ENCODE assay signal across 14 cellular contexts in the genomic region with DNA sequence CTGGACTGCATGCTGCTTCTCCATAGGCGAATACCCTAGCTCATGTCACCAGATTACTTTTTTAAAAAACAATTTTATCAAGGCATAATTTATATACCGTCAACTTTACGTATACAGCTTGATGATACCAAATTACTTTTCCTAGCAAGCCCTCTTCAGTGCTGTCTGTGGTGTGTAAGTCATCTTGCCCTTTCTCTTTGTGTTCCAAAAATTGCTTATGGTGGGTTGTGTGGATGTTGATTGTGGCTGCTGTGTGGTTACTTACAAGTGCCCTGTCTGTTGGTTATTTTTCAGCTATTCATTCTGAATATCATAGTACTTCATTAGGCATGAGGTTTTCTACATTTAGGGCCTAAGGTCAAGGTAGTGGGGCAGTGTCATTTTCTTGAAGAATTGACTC. TPM values are rescaled to one million over a fixed set of nuclear protein-coding genes. Genes with fewer than 3 reads are reported as not detected.
DNase-seq lines count a peak whose midpoint lies in the region; ATAC-seq and TF ChIP-seq lines count a peak whose summit lies in the region.
"Had no signal": no experiment of that assay in that cellular context is flagged by ENCODE, and none has a peak within 500 bp of the region (broad histone marks: within the 10 kb centered on the region; RNA-seq: fewer than 3 reads in every experiment).

No MANE protein-coding gene starts in this region.

- peaks cover 90% of the 10 kb centered on the region for H3K79me2 ChIP-seq in ACC112 (ENCODE audit: control insufficient read depth, insufficient read depth, low read length, unreplicated experiment)

- H3K27ac ChIP-seq in ACC112 (ENCODE audit: low read depth, low read length) = peak overlapping the region; percentile 47; the same call in 1 of the 2 replicates
- peak overlapping the region; percentile 44 for H3K27ac ChIP-seq in CD8-positive, alpha-beta memory T cell (ENCODE audit: low read depth, low read length)
- peak overlapping the region; percentile 39 to 78 for H3K27ac ChIP-seq in left lung
- H3K27ac ChIP-seq: cardiac muscle cell, tibial artery had no signal

- peak overlapping the region in 1 of 7 donors; percentile 32 for H3K4me3 Mint-ChIP-seq in CD8-positive, alpha-beta memory T cell
- no peak overlapping the region for H3K4me3 Mint-ChIP-seq in activated CD8-positive, alpha-beta T cell treated with anti-CD3 and anti-CD28 coated beads for 36 hours

- POLR2A ChIA-PET in CD8-positive, alpha-beta memory T cell (lab: Charles Lee) = no interaction called here
- POLR2A ChIA-PET in activated CD8-positive, alpha-beta T cell treated with anti-CD3 and anti-CD28 coated beads for 36 hours (lab: Charles Lee) = interaction anchor here (1.7 kb wide), 1 partner anchor 12 kb away, joined by 5 read pairs; no protein-coding TSS in a partner anchor

- ATAC-seq in activated CD8-positive, alpha-beta T cell treated with anti-CD3 and anti-CD28 coated beads for 36 hours = no peak
- ATAC-seq in left lung (no peak), HG02763 (IDR thresholded peaks at IDR 0.05; ENCODE audit: unreplicated experiment) (no peak)

- CTCF ChIA-PET in CD8-positive, alpha-beta memory T cell (lab: Charles Lee) = no interaction called here
- CTCF ChIA-PET in activated CD8-positive, alpha-beta T cell treated with anti-CD3 and anti-CD28 coated beads for 36 hours (lab: Charles Lee) = interaction anchor here (0.7 to 3.1 kb wide), 2 partner anchors 16 to 66 kb away, joined by 3 to 10 read pairs; no protein-coding TSS in a partner anchor

- H3K27me3 Mint-ChIP-seq in CD8-positive, alpha-beta memory T cell = no peaks in the 10 kb centered on the region
- no peaks in the 10 kb centered on the region for H3K27me3 Mint-ChIP-seq in activated CD8-positive, alpha-beta T cell treated with anti-CD3 and anti-CD28 coated beads for 36 hours

- intact Hi-C loops in activated CD8-positive, alpha-beta T cell treated with anti-CD3 and anti-CD28 coated beads for 36 hours (cut with micrococcal nuclease) = no loop called here
- intact Hi-C loops in left lung (cut with DNase I) = no loop called here

- no peak overlapping the region for H2AFZ ChIP-seq in ACC112 (ENCODE audit: low read length, unreplicated experiment)

- H3K27ac Mint-ChIP-seq in CD8-positive, alpha-beta memory T cell = peak overlapping the region in 3 of 8 donors; percentile 12 to 73 (median 17)
- H3K27ac Mint-ChIP-seq in activated CD8-positive, alpha-beta T cell treated with anti-CD3 and anti-CD28 coated beads for 36 hours = peak overlapping the region; percentile 53

- no peak overlapping the region; the same call in 1 of the 2 replicates for H3K4me3 ChIP-seq in ACC112 (ENCODE audit: low read depth, low read length)
- no peak overlapping the region for H3K4me3 ChIP-seq in CD8-positive, alpha-beta memory T cell (ENCODE audit: low read length)
- H3K4me3 ChIP-seq in left lung = no peak overlapping the region
- H3K4me3 ChIP-seq: cardiac muscle cell, tibial artery had no signal

- no peaks in the 10 kb centered on the region for H3K9me3 ChIP-seq in CD8-positive, alpha-beta memory T cell (ENCODE audit: low read length)
- no peaks in the 10 kb centered on the region for H3K9me3 ChIP-seq in left lung
- H3K9me3 ChIP-seq: heart right ventricle, tibial artery had no signal

- H3K4me1 ChIP-seq in ACC112 (ENCODE audit: control insufficient read depth, insufficient read depth, low read length, unreplicated experiment) = peaks cover 73% of the 10 kb centered on the region
- peaks cover 86% of the 10 kb centered on the region for H3K4me1 ChIP-seq in CD8-positive, alpha-beta memory T cell (ENCODE audit: insufficient read depth, low read length)
- H3K4me1 ChIP-seq in left lung = peaks cover 62 to 100% of the 10 kb centered on the region in 2 donors

- H3K27me3 ChIP-seq in ACC112 (ENCODE audit: insufficient read depth, low read length) (no peaks in the 10 kb centered on the region), left lung (no peaks in the 10 kb centered on the region)
- H3K27me3 ChIP-seq in CD8-positive, alpha-beta memory T cell (ENCODE audit: insufficient read depth, low read length, poor library complexity, severe bottlenecking) = no peaks in the 10 kb centered on the region
- H3K27me3 ChIP-seq: cardiac muscle cell, heart right ventricle, tibial artery had no signal

- H3K36me3 ChIP-seq in ACC112 (ENCODE audit: insufficient read depth, low read length) = no peaks in the 10 kb centered on the region
- H3K36me3 ChIP-seq in CD8-positive, alpha-beta memory T cell (ENCODE audit: insufficient read depth, low read length) = no peaks in the 10 kb centered on the region
- H3K36me3 ChIP-seq in left lung = no peaks in the 10 kb centered on the region
- H3K36me3 ChIP-seq: cardiac muscle cell, heart right ventricle, tibial artery had no signal

- no peak for DNase-seq in CD8-positive, alpha-beta memory T cell
- DNase-seq in activated CD8-positive, alpha-beta T cell treated with anti-CD3 and anti-CD28 coated beads for 36 hours = peak; percentile 19
- DNase-seq in left lung (no peak), EL (no peak), SKM-1 treated with dmso at 0.1 percent for 144 hours (lab: John Stamatoyannopoulos, UW; ENCODE audit: unreplicated experiment) (no peak), SIG-M5 (lab: John Stamatoyannopoulos, UW) (no peak)
- DNase-seq: heart right ventricle, kidney, NCI-H2029 treated with DMSO at 0.1 percent for 48 hours, NCI-H748 treated with DMSO at 0.1 percent for 48 hours, tibial artery had no signal

- no peak for TF ChIP-seq CTCF in activated CD8-positive, alpha-beta T cell treated with anti-CD3 and anti-CD28 coated beads for 36 hours (IDR thresholded peaks at IDR 0.05)
- TF ChIP-seq CTCF in left lung (IDR thresholded peaks at IDR 0.05) = no peak

- H3K36me3 Mint-ChIP-seq in CD8-positive, alpha-beta memory T cell = peaks cover 0 to 5% (median 5%) of the 10 kb centered on the region in 3 donors
- H3K36me3 Mint-ChIP-seq in activated CD8-positive, alpha-beta T cell treated with anti-CD3 and anti-CD28 coated beads for 36 hours (ENCODE audit: low read depth) = peaks cover 3% of the 10 kb centered on the region

- no peaks in the 10 kb centered on the region for H3K9me3 Mint-ChIP-seq in CD8-positive, alpha-beta memory T cell
- no peaks in the 10 kb centered on the region for H3K9me3 Mint-ChIP-seq in activated CD8-positive, alpha-beta T cell treated with anti-CD3 and anti-CD28 coated beads for 36 hours

- peaks cover 82 to 96% (median 95%) of the 10 kb centered on the region in 3 donors for H3K4me1 Mint-ChIP-seq in CD8-positive, alpha-beta memory T cell
- H3K4me1 Mint-ChIP-seq in activated CD8-positive, alpha-beta T cell treated with anti-CD3 and anti-CD28 coated beads for 36 hours (ENCODE audit: low read depth) = peaks cover 75% of the 10 kb centered on the region

RNA-seq across cellular contexts. Expression of a gene that starts 12.8 kb away (rescaled TPM):
- total RNA-seq in CD8-positive, alpha-beta memory T cell = 10 to 100 TPM; 52.6 to 54.0 TPM
- polyA plus RNA-seq in CD8-positive, alpha-beta memory T cell = 34.0 TPM
- 10 to 100 TPM; 53.6 to 59.2 TPM for total RNA-seq in activated CD8-positive, alpha-beta T cell treated with anti-CD3 and anti-CD28 coated beads for 36 hours
- total RNA-seq in left lung = 10 to 100 TPM; 86.3 to 90.8 TPM
